In the genomic region with DNA sequence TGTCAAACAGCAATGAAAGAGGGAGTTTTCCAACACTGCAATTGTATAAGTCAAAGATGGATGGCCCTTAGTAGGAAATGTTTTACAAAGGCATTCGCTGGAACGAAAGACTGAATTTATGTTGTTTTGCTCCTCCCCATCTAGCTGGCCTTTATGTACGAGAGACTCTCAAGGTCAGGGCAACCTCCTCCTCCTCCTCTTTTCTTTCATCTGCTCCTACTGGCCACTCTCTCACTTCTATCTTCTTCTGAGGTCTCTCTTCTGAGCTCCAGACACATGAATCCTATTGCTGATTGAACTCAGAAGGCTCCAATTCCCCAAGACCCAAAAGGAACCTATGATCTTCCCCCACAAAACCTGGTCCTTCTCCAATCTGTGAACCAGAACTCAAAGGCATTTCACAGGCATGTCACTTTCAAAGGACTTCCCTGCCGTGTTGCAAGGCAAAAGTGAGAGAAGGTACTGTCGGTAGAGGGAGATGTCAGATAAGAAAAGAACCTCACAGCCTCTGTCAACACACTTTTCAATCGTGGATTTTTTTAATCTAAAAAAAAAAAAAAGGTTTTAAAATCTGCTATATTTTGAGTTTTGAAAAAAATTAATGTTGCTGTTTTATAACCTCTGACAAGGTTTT, we compare ENCODE assay signal across 8 cellular contexts. TPM values are rescaled to one million over a fixed set of nuclear protein-coding genes. Genes with fewer than 3 reads are reported as not detected.
A peak's percentile ranks its signal among the peaks of the same experiment; 100 is the strongest.
DNase-seq lines count a peak whose midpoint lies in the region; ATAC-seq and TF ChIP-seq lines count a peak whose summit lies in the region.

No MANE protein-coding gene starts in this region.

- H3K9me3 Mint-ChIP-seq in CD4-positive, alpha-beta T cell = no peaks in the 10 kb centered on the region
- H3K9me3 Mint-ChIP-seq in HFFc6 = no peaks in the 10 kb centered on the region

- peak; percentile 19 for TF ChIP-seq CTCF in CD4-positive, alpha-beta T cell (IDR thresholded peaks at IDR 0.05)
- peak; percentile 64 for TF ChIP-seq CTCF in HFFc6 (IDR thresholded peaks at IDR 0.05)

- intact Hi-C loops in CD4-positive, alpha-beta T cell (cut with DNase I, micrococcal nuclease) = loop anchor here in 1 of 2 experiments (5.0 kb wide), 1 partner anchor 310 kb away; no protein-coding TSS in a partner anchor
- intact Hi-C loops in aorta (cut with DNase I) = no loop called here

- no peaks in the 10 kb centered on the region for H3K36me3 Mint-ChIP-seq in CD4-positive, alpha-beta T cell (ENCODE audit: low read depth)
- no peaks in the 10 kb centered on the region for H3K36me3 Mint-ChIP-seq in HFFc6 (ENCODE audit: low read depth)

- POLR2A ChIA-PET in CD4-positive, alpha-beta T cell (lab: Charles Lee) = no interaction called here

- no peaks in the 10 kb centered on the region for H3K9me3 ChIP-seq in CD4-positive, alpha-beta T cell (ENCODE audit: control insufficient read depth, low read length)
- no peaks in the 10 kb centered on the region for H3K9me3 ChIP-seq in aorta (ENCODE audit: control insufficient read depth, low read length)

- H3K27ac ChIP-seq in CD4-positive, alpha-beta T cell (ENCODE audit: low read depth, low read length) = no peak overlapping the region
- H3K27ac ChIP-seq in aorta (ENCODE audit: low read depth in 1 of 2, low read length in 2 of 2) = no peak overlapping the region

- no peak for DNase-seq in CD4-positive, alpha-beta T cell
- peak; percentile 32 for DNase-seq in HFFc6
- DNase-seq in SKM-1 treated with dmso at 0.1 percent for 144 hours (lab: John Stamatoyannopoulos, UW; ENCODE audit: unreplicated experiment) = peak; percentile 33
- DNase-seq in iPS-NIHi7 (ENCODE audit: extremely low spot score) = peak; percentile 61
- DNase-seq in aorta = no peak
- DNase-seq in A172 (ENCODE audit: low spot score) = no peak

- H3K4me1 Mint-ChIP-seq in CD4-positive, alpha-beta T cell (ENCODE audit: low read depth) = peaks cover 15% of the 10 kb centered on the region
- H3K4me1 Mint-ChIP-seq in HFFc6 (ENCODE audit: low read depth) = no peaks in the 10 kb centered on the region

- no peak overlapping the region for H3K4me3 ChIP-seq in aorta (ENCODE audit: low read length in 2 of 2)

- no peak overlapping the region for H3K4me3 Mint-ChIP-seq in CD4-positive, alpha-beta T cell
- H3K4me3 Mint-ChIP-seq in HFFc6 = no peak overlapping the region

- peak; percentile 73 for ATAC-seq in CD4-positive, alpha-beta T cell (ENCODE audit: poor library complexity)
- no peak for ATAC-seq in aorta (ENCODE audit: low FRiP score)
- ATAC-seq in HG03025 (IDR thresholded peaks at IDR 0.05; ENCODE audit: low FRiP score, unreplicated experiment) = no peak
- no peak for ATAC-seq in HG03521 (IDR thresholded peaks at IDR 0.05; ENCODE audit: unreplicated experiment)

- peaks cover 12% of the 10 kb centered on the region for H3K27me3 Mint-ChIP-seq in CD4-positive, alpha-beta T cell
- peaks cover 21% of the 10 kb centered on the region for H3K27me3 Mint-ChIP-seq in HFFc6 (ENCODE audit: insufficient read depth)

- CTCF ChIA-PET in CD4-positive, alpha-beta T cell (lab: Charles Lee) = no interaction called here

- WGBS in aorta, 2 donors = 43 to 53% methylated on average over 6 of the region's 6 CpGs

- no peaks in the 10 kb centered on the region for H3K36me3 ChIP-seq in aorta (ENCODE audit: control insufficient read depth in 1 of 2, insufficient read depth in 2 of 2, low read length in 1 of 2)

- peak overlapping the region; percentile 1 for H3K27ac Mint-ChIP-seq in CD4-positive, alpha-beta T cell
- no peak overlapping the region for H3K27ac Mint-ChIP-seq in HFFc6

- H3K27me3 ChIP-seq in CD4-positive, alpha-beta T cell (ENCODE audit: control insufficient read depth, insufficient read depth, low read length) = no peaks in the 10 kb centered on the region
- H3K27me3 ChIP-seq in aorta (ENCODE audit: control insufficient read depth in 1 of 2, insufficient read depth in 2 of 2, low read length in 1 of 2) = no peaks in the 10 kb centered on the region

- H3K4me1 ChIP-seq in aorta (ENCODE audit: control insufficient read depth in 1 of 2, insufficient read depth in 2 of 2, low read length in 2 of 2) = no peaks in the 10 kb centered on the region

RNA-seq across cellular contexts. Expression of a gene that starts 28.5 kb away (rescaled TPM):
- total RNA-seq in CD4-positive, alpha-beta T cell = 10 to 100 TPM; 24.6 to 27.9 TPM
- 10 to 100 TPM; 45.6 to 56.7 (median 51.4) TPM for total RNA-seq in HFFc6 (2021; fragmentation: NEBNext Ultra II Directional; extraction: Animal tissue kit (Norgen Biotek cat#: 25700))
- total RNA-seq in aorta = 10 to 100 TPM; 45.2 to 48.1 TPM
- polyA plus RNA-seq in aorta = 10 to 100 TPM; 21.7 to 35.0 TPM
- 53.5 and 64.3 TPM in 2 replicates for total RNA-seq in A172 (2014; rRNA removed; shearing (Covaris generic))

Comparison
In these comparisons a context has a peak if more than half of its experiments do, and no peak if none do; other contexts are left out.
1. DNase-seq: peak in HFFc6 (single experiment), SKM-1 treated with dmso at 0.1 percent for 144 hours (single experiment) and iPS-NIHi7 (single experiment); none in CD4-positive, alpha-beta T cell (0 of 10), aorta (0 of 2) and A172 (single experiment).